ENCODE assay signal across 8 cellular contexts in genomic region chr9:121350993-121351561, GRCh38. TPM values are rescaled to one million over a fixed set of nuclear protein-coding genes. Genes with fewer than 3 reads are reported as not detected.
DNase-seq lines count a peak whose midpoint lies in the region; ATAC-seq and TF ChIP-seq lines count a peak whose summit lies in the region.

No MANE protein-coding gene starts in this region.

- no peaks in the 10 kb centered on the region for H3K27me3 ChIP-seq in foreskin keratinocyte
- no peaks in the 10 kb centered on the region for H3K27me3 ChIP-seq in prostate gland (replicated peaks; ENCODE audit: insufficient read depth)

- H3K27ac ChIP-seq in HEK293 (ENCODE audit: extremely low read depth, low read depth, low read length) (no peak overlapping the region), foreskin keratinocyte (peak overlapping the region; percentile 28), prostate gland (peak overlapping the region; percentile 50 to 71)

- H3K36me3 ChIP-seq in HEK293 (ENCODE audit: control insufficient read depth in 2 of 2, insufficient read depth in 1 of 2, low read length in 2 of 2) (peaks cover 0 to 50% of the 10 kb centered on the region in 2 experiments; a peak in 1 of 3 replicates), prostate gland (peaks cover 0 to 8% of the 10 kb centered on the region in 2 donors)

- intact Hi-C loops in prostate gland (cut with DNase I): no loop called here

- H3K9me3 ChIP-seq in HEK293 (ENCODE audit: control insufficient read depth, insufficient read depth, low read depth, low read length) (no peaks in the 10 kb centered on the region), prostate gland (no peaks in the 10 kb centered on the region)

- ATAC-seq in foreskin keratinocyte (peak; percentile 54), HG02973 (IDR thresholded peaks at IDR 0.05; ENCODE audit: unreplicated experiment) (no peak), HG02852 (IDR thresholded peaks at IDR 0.05; ENCODE audit: unreplicated experiment) (no peak)

- DNase-seq in SK-MEL-5 (ENCODE audit: low read depth, low spot score) (peak; percentile 36), foreskin keratinocyte (peak; percentile 44 to 73), prostate gland (ENCODE audit: low spot score) (peak; percentile 80), DMS114 treated with DMSO at 0.1 percent for 48 hours (lab: John Stamatoyannopoulos, UW; ENCODE audit: unreplicated experiment) (no peak), NCI-H1436 treated with DMSO at 0.1 percent for 48 hours (lab: John Stamatoyannopoulos, UW) (no peak)

- no peaks in the 10 kb centered on the region; the same call in 1 of the 2 replicates for H3K4me1 ChIP-seq in HEK293 (ENCODE audit: control insufficient read depth, insufficient read depth, low read length)
- peaks cover 13% of the 10 kb centered on the region for H3K4me1 ChIP-seq in foreskin keratinocyte
- peaks cover 6% of the 10 kb centered on the region for H3K4me1 ChIP-seq in prostate gland (replicated peaks)

- POLR2A ChIA-PET in HEK293 (lab: Yijun Ruan, JAX): interaction anchor here (0.6 kb wide), 1 partner anchor 10 kb away, joined by 3 read pairs; no protein-coding TSS in a partner anchor

- no peak overlapping the region for H3K4me3 ChIP-seq in HEK293 (ENCODE audit: low read depth, low read length)
- no peak overlapping the region for H3K4me3 ChIP-seq in prostate gland

- in situ Hi-C loops in SK-MEL-5 (cut with HindIII; ENCODE audit: low pct_unique_long_range_greater_than_20kb, low sequenced_read_pairs): no loop called here

- 4% methylated on average over 2 of the region's 2 CpGs for WGBS in prostate gland

- no peak for TF ChIP-seq CTCF in HEK293 (tag by site-specific recombination; IDR thresholded peaks at IDR 0.05)
- TF ChIP-seq CTCF in foreskin keratinocyte (conservative IDR thresholded peaks at IDR 0.05): no peak
- TF ChIP-seq CTCF in prostate gland (IDR thresholded peaks at IDR 0.05): no peak

- CTCF ChIA-PET in HEK293 (lab: Yijun Ruan, JAX): interaction anchor here (0.5 to 4.4 kb wide), 11 partner anchors 12 to 595 kb away, joined by 3 to 25 read pairs (median 3); no protein-coding TSS in a partner anchor

- no peak for TF ChIP-seq POLR2A in prostate gland (IDR thresholded peaks at IDR 0.05)

TF ChIP-seq in HEK293, 187 proteins besides CTCF, POLR2A, EP300 and RAD21:
- peak; percentile 23; the same call in 1 of the 2 replicates for TF ChIP-seq ZNF335 (tag by site-specific recombination; conservative IDR thresholded peaks at IDR 0.05)
- peak; percentile 86 for TF ChIP-seq ZNF660 (tag by site-specific recombination; IDR thresholded peaks at IDR 0.05)
- peak; percentile 20; the same call in 1 of the 2 replicates for TF ChIP-seq KLF9 (tag by site-specific recombination; IDR thresholded peaks at IDR 0.05; ENCODE audit: low read depth)
- peak; percentile 75; the same call in 1 of the 2 replicates for TF ChIP-seq ZBTB6 (tag by site-specific recombination; IDR thresholded peaks at IDR 0.05)
- TF ChIP-seq GLIS1 (tag by site-specific recombination; IDR thresholded peaks at IDR 0.05): peak; percentile 31; the same call in 1 of the 2 replicates
- TF ChIP-seq, protein P1, sequence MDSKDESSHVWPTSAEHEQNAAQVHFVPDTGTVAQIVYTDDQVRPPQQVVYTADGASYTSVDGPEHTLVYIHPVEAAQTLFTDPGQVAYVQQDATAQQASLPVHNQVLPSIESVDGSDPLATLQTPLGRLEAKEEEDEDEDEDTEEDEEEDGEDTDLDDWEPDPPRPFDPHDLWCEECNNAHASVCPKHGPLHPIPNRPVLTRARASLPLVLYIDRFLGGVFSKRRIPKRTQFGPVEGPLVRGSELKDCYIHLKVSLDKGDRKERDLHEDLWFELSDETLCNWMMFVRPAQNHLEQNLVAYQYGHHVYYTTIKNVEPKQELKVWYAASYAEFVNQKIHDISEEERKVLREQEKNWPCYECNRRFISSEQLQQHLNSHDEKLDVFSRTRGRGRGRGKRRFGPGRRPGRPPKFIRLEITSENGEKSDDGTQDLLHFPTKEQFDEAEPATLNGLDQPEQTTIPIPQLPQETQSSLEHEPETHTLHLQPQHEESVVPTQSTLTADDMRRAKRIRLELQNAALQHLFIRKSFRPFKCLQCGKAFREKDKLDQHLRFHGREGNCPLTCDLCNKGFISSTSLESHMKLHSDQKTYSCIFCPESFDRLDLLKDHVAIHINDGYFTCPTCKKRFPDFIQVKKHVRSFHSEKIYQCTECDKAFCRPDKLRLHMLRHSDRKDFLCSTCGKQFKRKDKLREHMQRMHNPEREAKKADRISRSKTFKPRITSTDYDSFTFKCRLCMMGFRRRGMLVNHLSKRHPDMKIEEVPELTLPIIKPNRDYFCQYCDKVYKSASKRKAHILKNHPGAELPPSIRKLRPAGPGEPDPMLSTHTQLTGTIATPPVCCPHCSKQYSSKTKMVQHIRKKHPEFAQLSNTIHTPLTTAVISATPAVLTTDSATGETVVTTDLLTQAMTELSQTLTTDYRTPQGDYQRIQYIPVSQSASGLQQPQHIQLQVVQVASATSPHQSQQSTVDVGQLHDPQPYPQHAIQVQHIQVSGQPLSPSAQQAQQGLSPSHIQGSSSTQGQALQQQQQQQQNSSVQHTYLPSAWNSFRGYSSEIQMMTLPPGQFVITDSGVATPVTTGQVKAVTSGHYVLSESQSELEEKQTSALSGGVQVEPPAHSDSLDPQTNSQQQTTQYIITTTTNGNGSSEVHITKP (tag by site-specific recombination; IDR thresholded peaks at IDR 0.05): 0 out of 2 replicates have a peak, but pooled peaks have one; percentile 8
- no peak for TF ChIP-seq ZNF623 (tag by site-specific recombination; IDR thresholded peaks at IDR 0.05)
- no peak for TF ChIP-seq ZNF350 (tag by site-specific recombination; IDR thresholded peaks at IDR 0.05)
- TF ChIP-seq ZBTB17 (tag by site-specific recombination; IDR thresholded peaks at IDR 0.05): peak; percentile 87

RNA-seq across cellular contexts. Expression of gene STOM, which starts 19.0 kb away (rescaled TPM):
- total RNA-seq in SK-MEL-5 (2014; rRNA removed; shearing (Covaris generic)): 516 and 517 TPM in 2 replicates
- polyA plus RNA-seq in SK-MEL-5 (2015; cell fraction: cytosol; rRNA removed): 496 and 617 TPM in 2 replicates
- polyA plus RNA-seq in SK-MEL-5 (2015; cell fraction: nucleus; rRNA removed): 83.0 and 83.9 TPM in 2 replicates
- total RNA-seq in foreskin keratinocyte: 104 and 107 TPM in 2 replicates
- 59.6 and 61.0 TPM in 2 replicates for polyA plus RNA-seq in foreskin keratinocyte
- total RNA-seq in prostate gland: 10 to 100 TPM; 64.3 to 85.1 TPM

Comparison
In these comparisons a context has a peak if more than half of its experiments do, and no peak if none do; other contexts are left out.
1. DNase-seq: peak in SK-MEL-5 (single experiment), foreskin keratinocyte (2 of 2) and prostate gland (single experiment); none in DMS114 treated with DMSO at 0.1 percent for 48 hours (single experiment) and NCI-H1436 treated with DMSO at 0.1 percent for 48 hours (single experiment).